Comparison of ENCODE assay signal across 24 cellular contexts in the genomic region with DNA sequence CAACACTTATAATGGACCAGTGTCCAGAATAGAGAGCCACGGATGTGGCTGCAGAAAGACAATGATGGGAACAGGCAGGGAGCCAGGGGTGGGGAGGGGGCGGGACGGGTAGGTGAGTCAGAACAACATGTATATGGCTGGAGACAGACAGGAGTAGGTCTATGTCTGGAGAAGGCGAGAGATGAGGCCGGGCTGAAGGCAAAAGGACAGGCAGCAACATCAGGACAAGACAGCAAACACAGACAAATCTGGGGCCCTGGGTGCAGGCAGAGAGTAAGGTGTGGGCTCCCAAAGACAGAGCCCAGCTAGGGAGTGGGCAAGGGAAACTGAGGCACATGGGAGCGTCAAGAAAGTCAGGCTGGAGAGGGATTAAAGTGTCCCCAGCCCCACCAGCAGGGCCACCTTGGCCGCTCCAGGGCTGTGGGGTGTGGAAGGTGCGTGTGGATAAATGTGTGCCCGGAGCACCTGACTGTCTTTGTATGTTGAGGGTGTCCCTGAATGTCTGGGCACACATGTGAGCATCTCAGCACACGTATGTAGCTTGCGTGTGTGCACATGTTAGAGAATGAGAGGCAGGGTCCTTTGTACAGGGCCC. TPM values are rescaled to one million over a fixed set of nuclear protein-coding genes. Genes with fewer than 3 reads are reported as not detected.
DNase-seq lines count a peak whose midpoint lies in the region; ATAC-seq and TF ChIP-seq lines count a peak whose summit lies in the region.
"Had no signal": no experiment of that assay in that cellular context is flagged by ENCODE, and none has a peak within 500 bp of the region (broad histone marks: within the 10 kb centered on the region; RNA-seq: fewer than 3 reads in every experiment).

No MANE protein-coding gene starts in this region.

- peaks cover 17% of the 10 kb centered on the region for H3K9me3 Mint-ChIP-seq in activated CD4-positive, alpha-beta T cell treated with anti-CD3 and anti-CD28 coated beads for 36 hours (ENCODE audit: low read depth)

- H3K36me3 Mint-ChIP-seq in activated CD4-positive, alpha-beta T cell treated with anti-CD3 and anti-CD28 coated beads for 36 hours (ENCODE audit: low read depth), result peaks cover 5% of the 10 kb centered on the region

- H3K27me3 ChIP-seq in RWPE2 (ENCODE audit: insufficient read depth, poor library complexity, severe bottlenecking), result no peaks in the 10 kb centered on the region
- no peaks in the 10 kb centered on the region for H3K27me3 ChIP-seq in stomach
- H3K27me3 ChIP-seq: cardiac muscle cell had no signal

- no peak for ATAC-seq in activated CD4-positive, alpha-beta T cell treated with anti-CD3 and anti-CD28 coated beads for 36 hours
- no peak for ATAC-seq in RWPE2 (ENCODE audit: low read depth)
- no peak for ATAC-seq in GM21528 (IDR thresholded peaks at IDR 0.05; ENCODE audit: low FRiP score, unreplicated experiment)
- ATAC-seq: natural killer cell treated with Interleukin-12 subunit alpha and Interleukin-12 subunit beta and Interleukin-15 and Interleukin-18, amount 100 ng/mL, for 72 hours; Right ventricle myocardium inferior; stimulated activated memory B cell treated with anti-CD40 and anti-IgM and Interleukin-4, amounts not matched to agents 10 μg/mL and 1 μg/mL and 100 μg/mL, for 72 hours had no signal

- no peak for TF ChIP-seq CTCF in RWPE2 (IDR thresholded peaks at IDR 0.05; ENCODE audit: poor library complexity, severe bottlenecking)
- TF ChIP-seq CTCF in stomach (IDR thresholded peaks at IDR 0.05), result no peak
- TF ChIP-seq CTCF in GM13977 (IDR thresholded peaks at IDR 0.05; ENCODE audit: extremely low read depth, insufficient read depth, missing control alignments), result no peak

- no peaks in the 10 kb centered on the region for H3K4me1 ChIP-seq in RWPE2 (ENCODE audit: insufficient read depth, poor library complexity, severe bottlenecking)
- H3K4me1 ChIP-seq in stomach, result peaks cover 0 to 27% (median 20%) of the 10 kb centered on the region in 4 donors

- no peak overlapping the region for H3K27ac ChIP-seq in RWPE2 (ENCODE audit: poor library complexity, severe bottlenecking)
- H3K27ac ChIP-seq in stomach, result no peak overlapping the region
- H3K27ac ChIP-seq: cardiac muscle cell, epithelial cell of prostate, HL-60 had no signal

- H3K4me3 ChIP-seq in RWPE2 (ENCODE audit: severe bottlenecking) (no peak overlapping the region), stomach (no peak overlapping the region)
- H3K4me3 ChIP-seq: cardiac muscle cell had no signal

- no peak overlapping the region for H3K27ac Mint-ChIP-seq in activated CD4-positive, alpha-beta T cell treated with anti-CD3 and anti-CD28 coated beads for 36 hours
- H3K27ac Mint-ChIP-seq: natural killer cell treated with Interleukin-12 subunit alpha and Interleukin-12 subunit beta and Interleukin-15 and Interleukin-18, amount 100 ng/mL, for 72 hours; stimulated activated memory B cell treated with anti-CD40 and anti-IgM and Interleukin-4, amounts not matched to agents 10 μg/mL and 1 μg/mL and 100 μg/mL, for 72 hours had no signal

- CTCF ChIA-PET in activated CD4-positive, alpha-beta T cell treated with anti-CD3 and anti-CD28 coated beads for 36 hours (lab: Charles Lee), result no interaction called here

- intact Hi-C loops in activated CD4-positive, alpha-beta T cell treated with anti-CD3 and anti-CD28 coated beads for 36 hours (cut with DNase I, micrococcal nuclease), result no loop called here
- intact Hi-C loops in stomach (cut with DNase I; ENCODE audit: low total_unique reads), result no loop called here

- no peak overlapping the region for H3K4me3 Mint-ChIP-seq in activated CD4-positive, alpha-beta T cell treated with anti-CD3 and anti-CD28 coated beads for 36 hours
- H3K4me3 Mint-ChIP-seq: natural killer cell treated with Interleukin-12 subunit alpha and Interleukin-12 subunit beta and Interleukin-15 and Interleukin-18, amount 100 ng/mL, for 72 hours; stimulated activated memory B cell treated with anti-CD40 and anti-IgM and Interleukin-4, amounts not matched to agents 10 μg/mL and 1 μg/mL and 100 μg/mL, for 72 hours had no signal

- H3K36me3 ChIP-seq in RWPE2 (ENCODE audit: low read depth) (no peaks in the 10 kb centered on the region), stomach (no peaks in the 10 kb centered on the region)
- H3K36me3 ChIP-seq: cardiac muscle cell had no signal

- H3K9me3 ChIP-seq in RWPE2 (ENCODE audit: severe bottlenecking) (peaks cover 7% of the 10 kb centered on the region), stomach (peaks cover 0 to 20% (median 14%) of the 10 kb centered on the region in 4 donors)

- H3K4me1 Mint-ChIP-seq in activated CD4-positive, alpha-beta T cell treated with anti-CD3 and anti-CD28 coated beads for 36 hours, result no peaks in the 10 kb centered on the region
- H3K4me1 Mint-ChIP-seq: stimulated activated memory B cell treated with anti-CD40 and anti-IgM and Interleukin-4, amounts not matched to agents 10 μg/mL and 1 μg/mL and 100 μg/mL, for 72 hours had no signal

- WGBS in stomach, 5 donors, result 82 to 93% (median 91%) methylated on average over 11 of the region's 11 CpGs

- POLR2A ChIA-PET in activated CD4-positive, alpha-beta T cell treated with anti-CD3 and anti-CD28 coated beads for 36 hours (lab: Charles Lee), result no interaction called here

- peaks cover 4% of the 10 kb centered on the region for H3K27me3 Mint-ChIP-seq in activated CD4-positive, alpha-beta T cell treated with anti-CD3 and anti-CD28 coated beads for 36 hours
- H3K27me3 Mint-ChIP-seq: natural killer cell treated with Interleukin-12 subunit alpha and Interleukin-12 subunit beta and Interleukin-15 and Interleukin-18, amount 100 ng/mL, for 72 hours had no signal

- TF ChIP-seq POLR2A in stomach (IDR thresholded peaks at IDR 0.05), result no peak

- in situ Hi-C loops in GM13977 (cut with MboI; ENCODE audit: low pct_unique_long_range_greater_than_20kb, low sequenced_read_pairs, unreplicated experiment), result no loop called here

- peak; percentile 0 for DNase-seq in activated CD4-positive, alpha-beta T cell treated with anti-CD3 and anti-CD28 coated beads for 36 hours
- DNase-seq in activated CD4-positive, alpha-beta T cell treated with anti-CD3 and anti-CD28 coated beads, Interleukin-2, amount 50 U/mL, for 48 hours, result no peak
- peak; percentile 24 for DNase-seq in RWPE2 (ENCODE audit: low spot score)
- DNase-seq in islet precursor cell, result peak; percentile 57
- peak; percentile 15 for DNase-seq in stomach
- DNase-seq in GM13977 (ENCODE audit: low spot score), result no peak
- DNase-seq in T1000 (lab: John Stamatoyannopoulos, UW), result no peak
- DNase-seq: activated CD4-positive, alpha-beta T cell treated with anti-CD3 and anti-CD28 coated beads for 48 hours; activated naive CD4-positive, alpha-beta T cell; amygdala; dermis blood vessel endothelial cell; NCI-H1092; NCI-H1930; NCI-H345; NCI-H774; stimulated activated CD4-positive, alpha-beta T cell treated with anti-CD3 and anti-CD28 coated beads, Interleukin-1b, Interleukin-23, amount 100 ng/mL, for 48 hours; SW 1271 had no signal

- TF ChIP-seq EP300 in stomach (IDR thresholded peaks at IDR 0.05), result no peak

RNA-seq across cellular contexts. Expression of a gene that starts 44.1 kb away (rescaled TPM):
- total RNA-seq in activated CD4-positive, alpha-beta T cell treated with anti-CD3 and anti-CD28 coated beads for 36 hours, result under 1 TPM; 0.39 to 0.53 TPM
- total RNA-seq in stomach, result 10 to 100 TPM in 1 of 5 donors, 1 to 10 TPM in 4; 1.7 to 19.7 (median 5.4) TPM
- polyA plus RNA-seq in stomach, result 1 to 10 TPM; 3.1 to 5.4 (median 3.7) TPM

Comparison
In these comparisons a context has a peak if more than half of its experiments do, and no peak if none do; other contexts are left out.
1. DNase-seq: peak in activated CD4-positive, alpha-beta T cell treated with anti-CD3 and anti-CD28 coated beads for 36 hours (single experiment), RWPE2 (single experiment), islet precursor cell (single experiment) and stomach (single experiment); none in activated CD4-positive, alpha-beta T cell treated with anti-CD3 and anti-CD28 coated beads, Interleukin-2, amount 50 U/mL, for 48 hours (0 of 2), GM13977 (single experiment) and T1000 (single experiment).